In genomic region chr5:56253924-56254323, GRCh38 we compare ENCODE assay signal across 20 cellular contexts. TPM values are rescaled to one million over a fixed set of nuclear protein-coding genes. Genes with fewer than 3 reads are reported as not detected.
DNase-seq lines count a peak whose midpoint lies in the region; ATAC-seq, FAIRE-seq and TF ChIP-seq lines count a peak whose summit lies in the region.
"Had no signal": no experiment of that assay in that cellular context is flagged by ENCODE, and none has a peak within 500 bp of the region (broad histone marks: within the 10 kb centered on the region; RNA-seq: fewer than 3 reads in every experiment).

No MANE protein-coding gene starts in this region.

- H2AFZ ChIP-seq in HepG2 (ENCODE audit: low read length) = no peak overlapping the region

- no peak for TF ChIP-seq EP300 in HepG2 (IDR thresholded peaks at IDR 0.05; ENCODE audit: low read depth in 2 of 2, low read length in 2 of 2)
- no peak for TF ChIP-seq EP300 in HepG2 (CRISPR knock-in tag; IDR thresholded peaks at IDR 0.05; ENCODE audit: borderline replicate concordance)

- BruUV-seq in HepG2 (replicated peaks; lab: Mats Ljungman, UMichigan) (no TSS peak), MCF 10A (replicated peaks; lab: Mats Ljungman, UMichigan) (no TSS peak)

- H3K4me3 Mint-ChIP-seq in mesothelial cell of epicardium (no peak overlapping the region), MCF 10A (ENCODE audit: unreplicated experiment) (no peak overlapping the region)
- H3K4me3 Mint-ChIP-seq: B cell; CD4-positive, CD25-positive, alpha-beta regulatory T cell; CD8-positive, alpha-beta T cell had no signal

- TF ChIP-seq RAD21 in HepG2 (CRISPR knock-in tag; IDR thresholded peaks at IDR 0.05) = no peak

- in situ Hi-C loops in HepG2 (cut with HindIII; ENCODE audit: extremely low pct_ligation_motif_present, low pct_unique_long_range_greater_than_20kb) = loop anchor here (25.0 kb wide), 1 partner anchor 833 kb away; no protein-coding TSS in a partner anchor

- intact Hi-C loops in HepG2 (cut with micrococcal nuclease; ENCODE audit: unreplicated experiment) = no loop called here
- intact Hi-C loops in right lobe of liver (cut with DNase I) = no loop called here
- intact Hi-C loops in thyroid gland (cut with DNase I) = no loop called here
- intact Hi-C loops in MCF 10A (cut with micrococcal nuclease) = no loop called here

- DNase-seq in HepG2 (ENCODE audit: low spot score) (no peak), right lobe of liver (no peak), mesothelial cell of epicardium (ENCODE audit: low spot score in 2 of 2, unreplicated experiment in 2 of 2) (no peak), thyroid gland (peak; percentile 27 to 31), NK-92 (lab: John Stamatoyannopoulos, UW; ENCODE audit: unreplicated experiment) (no peak), MCF 10A (ENCODE audit: unreplicated experiment) (no peak)
- DNase-seq: Caco-2; CD4-positive, CD25-positive, alpha-beta regulatory T cell; CD8-positive, alpha-beta T cell; DMS153; DND-41; GOT3; H7; HCEC 1CT had no signal

- H3K4me1 ChIP-seq in HepG2 (ENCODE audit: insufficient read depth, low read length) (peaks cover 4% of the 10 kb centered on the region; the same call in 1 of the 2 replicates), right lobe of liver (no peaks in the 10 kb centered on the region), thyroid gland (peaks cover 3 to 18% of the 10 kb centered on the region in 2 donors)

- peak overlapping the region; percentile 56 for H3K27ac Mint-ChIP-seq in mesothelial cell of epicardium
- no peak overlapping the region for H3K27ac Mint-ChIP-seq in MCF 10A (ENCODE audit: low read depth, unreplicated experiment)
- H3K27ac Mint-ChIP-seq: B cell; CD4-positive, CD25-positive, alpha-beta regulatory T cell; CD8-positive, alpha-beta T cell had no signal

- H4K20me1 ChIP-seq in HepG2 (ENCODE audit: insufficient read depth, low read length) = no peaks in the 10 kb centered on the region
- H4K20me1 ChIP-seq: BLaER1 had no signal

- H3K36me3 Mint-ChIP-seq in mesothelial cell of epicardium (peaks cover 8% of the 10 kb centered on the region), MCF 10A (ENCODE audit: insufficient read depth, unreplicated experiment) (no peaks in the 10 kb centered on the region)
- H3K36me3 Mint-ChIP-seq: CD4-positive, CD25-positive, alpha-beta regulatory T cell; CD8-positive, alpha-beta T cell had no signal

- H3K9me3 ChIP-seq in HepG2 (ENCODE audit: low read length) (0 out of 2 replicates have a peak, but pooled peaks cover 2% of the 10 kb centered on the region), right lobe of liver (no peaks in the 10 kb centered on the region), thyroid gland (no peaks in the 10 kb centered on the region)
- H3K9me3 ChIP-seq: Caco-2 had no signal

- peak overlapping the region; percentile 7; the same call in 1 of the 2 replicates for H3K4me2 ChIP-seq in HepG2 (ENCODE audit: low read depth, low read length)
- H3K4me2 ChIP-seq: BLaER1 had no signal

- H3K27me3 ChIP-seq in HepG2 (ENCODE audit: control insufficient read depth in 1 of 2, insufficient read depth in 2 of 2, low read length in 2 of 2) (0 out of 5 replicates have a peak, but pooled peaks cover 0 to 3% of the 10 kb centered on the region in 2 experiments), right lobe of liver (no peaks in the 10 kb centered on the region), thyroid gland (no peaks in the 10 kb centered on the region)
- H3K27me3 ChIP-seq: BLaER1 had no signal

- no peak overlapping the region for H3K4me3 ChIP-seq in HepG2 (replicated peaks in 1 of 3; ENCODE audit: insufficient read depth in 1 of 3, low read depth in 2 of 3, low read length in 3 of 3)
- H3K4me3 ChIP-seq in right lobe of liver = no peak overlapping the region
- no peak overlapping the region for H3K4me3 ChIP-seq in thyroid gland (replicated peaks in 1 of 3)
- H3K4me3 ChIP-seq: BLaER1 had no signal

- peaks cover 14% of the 10 kb centered on the region for H3K9me3 Mint-ChIP-seq in mesothelial cell of epicardium
- no peaks in the 10 kb centered on the region for H3K9me3 Mint-ChIP-seq in MCF 10A (ENCODE audit: unreplicated experiment)

- no peak overlapping the region for H3K27ac ChIP-seq in HepG2 (ENCODE audit: extremely low read length, insufficient read depth, low read length)
- H3K27ac ChIP-seq in right lobe of liver = no peak overlapping the region
- H3K27ac ChIP-seq in thyroid gland = peak overlapping the region in 1 of 3 donors; percentile 43
- H3K27ac ChIP-seq: 22Rv1, BLaER1, C4-2B had no signal

- H3K9ac ChIP-seq in HepG2 (ENCODE audit: insufficient read depth, low read depth, low read length) = no peak overlapping the region
- H3K9ac ChIP-seq: BLaER1 had no signal

- no peaks in the 10 kb centered on the region for H3K36me3 ChIP-seq in HepG2 (replicated peaks in 1 of 2; ENCODE audit: control insufficient read depth in 1 of 2, insufficient read depth in 2 of 2, low read length in 2 of 2)
- no peaks in the 10 kb centered on the region for H3K36me3 ChIP-seq in right lobe of liver
- H3K36me3 ChIP-seq in thyroid gland = no peaks in the 10 kb centered on the region
- H3K36me3 ChIP-seq: BLaER1 had no signal

- no peak for FAIRE-seq in HepG2 (lab: Jason Lieb, UNC)
- FAIRE-seq: GM12892 had no signal

- no peak for TF ChIP-seq CTCF in HepG2 (CRISPR knock-in tag; IDR thresholded peaks at IDR 0.05)
- TF ChIP-seq CTCF in right lobe of liver (IDR thresholded peaks at IDR 0.05) = no peak
- TF ChIP-seq CTCF in mesothelial cell of epicardium (IDR thresholded peaks at IDR 0.05; ENCODE audit: unreplicated experiment) = no peak
- no peak for TF ChIP-seq CTCF in thyroid gland (IDR thresholded peaks at IDR 0.05)
- no peak for TF ChIP-seq CTCF in MCF 10A (IDR thresholded peaks at IDR 0.05; ENCODE audit: unreplicated experiment)

- POLR2A ChIA-PET in HepG2 (lab: Yijun Ruan, JAX) (no interaction called here), MCF 10A (lab: Yijun Ruan, JAX) (no interaction called here)

- ATAC-seq in HepG2 = peak; percentile 51; the same call in 2 of the 3 replicates
- no peak for ATAC-seq in right lobe of liver
- ATAC-seq: CD8-positive, alpha-beta T cell had no signal

- H3K4me1 Mint-ChIP-seq in mesothelial cell of epicardium = peaks cover 23% of the 10 kb centered on the region
- no peaks in the 10 kb centered on the region for H3K4me1 Mint-ChIP-seq in MCF 10A (ENCODE audit: insufficient read depth, unreplicated experiment)

- WGBS in HepG2 (ENCODE audit: low lambda C conversion rate) = 11% methylated on average over 6 of the region's 6 CpGs
- 40% methylated on average over 1 of the region's 6 CpGs for WGBS in right lobe of liver (ENCODE audit: insufficient coverage, low coverage, low lambda C conversion rate, missing lambda C conversion rate)
- 35 to 39% methylated on average over 6 of the region's 6 CpGs for WGBS in thyroid gland, 2 donors

- CTCF ChIA-PET in HepG2 (lab: Yijun Ruan, JAX; ENCODE audit: low intra/inter-chr PET ratio, low total read pairs) (no interaction called here), MCF 10A (lab: Yijun Ruan, JAX) (interaction anchor here (0.5 to 2.7 kb wide), 2 partner anchors 10 to 26 kb away, joined by 3 to 13 read pairs; no protein-coding TSS in a partner anchor)

- H3K79me2 ChIP-seq in HepG2 (ENCODE audit: insufficient read depth, low read length) = no peaks in the 10 kb centered on the region

- no peaks in the 10 kb centered on the region for H3K27me3 Mint-ChIP-seq in mesothelial cell of epicardium (ENCODE audit: low read depth)
- peaks cover 14% of the 10 kb centered on the region for H3K27me3 Mint-ChIP-seq in MCF 10A (ENCODE audit: insufficient read depth, unreplicated experiment)

- TF ChIP-seq POLR2A in HepG2 (IDR thresholded peaks at IDR 0.05; ENCODE audit: insufficient read depth in 1 of 2, low read depth in 2 of 2, low read length in 2 of 2) = no peak
- no peak for TF ChIP-seq POLR2A in right lobe of liver (IDR thresholded peaks at IDR 0.05)
- no peak for TF ChIP-seq POLR2A in thyroid gland (IDR thresholded peaks at IDR 0.05)

TF ChIP-seq in HepG2, 621 proteins besides CTCF, POLR2A, EP300 and RAD21 (continues in another document):
- TF ChIP-seq ZNF589 (CRISPR knock-in tag; conservative IDR thresholded peaks at IDR 0.05) (no peak), ATF7 (IDR thresholded peaks at IDR 0.05) (peak; percentile 35; the same call in 1 of the 2 replicates), ATF7 (CRISPR knock-in tag; IDR thresholded peaks at IDR 0.05) (no peak), ZNF652 (CRISPR knock-in tag; IDR thresholded peaks at IDR 0.05; ENCODE audit: borderline replicate concordance, low read depth) (no peak), ZNF616 (CRISPR knock-in tag; IDR thresholded peaks at IDR 0.05; ENCODE audit: low read depth) (no peak), SNRNP70 (IDR thresholded peaks at IDR 0.05; ENCODE audit: low read depth, low read length) (no peak), NR2F2 (IDR thresholded peaks at IDR 0.05; ENCODE audit: borderline replicate concordance, low read depth) (no peak)

RNA-seq across cellular contexts. Expression of gene ANKRD55, which starts 20.8 kb away (rescaled TPM):
- 0.11 and 0.31 TPM in 2 replicates for total RNA-seq in HepG2 (2016; rRNA removed; fragmentation: Illumina TruSeq; extraction: Trizol)
- not detected in 2 replicates for total RNA-seq in HepG2 (2016; cell fraction: cytosol; rRNA removed; fragmentation: Illumina TruSeq; extraction: Trizol; ENCODE audit: low read depth)
- total RNA-seq in HepG2 (2016; cell fraction: insoluble cytoplasmic fraction; rRNA removed; fragmentation: Illumina TruSeq; extraction: Trizol) = 0.17 TPM in 1 of 2 replicates, not detected in the other
- total RNA-seq in HepG2 (2016; cell fraction: membrane; rRNA removed; fragmentation: Illumina TruSeq; extraction: Trizol) = 0.24 and 0.31 TPM in 2 replicates
- total RNA-seq in HepG2 (2016; cell fraction: nucleus; rRNA removed; fragmentation: Illumina TruSeq; extraction: Trizol) = 0.25 TPM in 1 of 2 replicates, not detected in the other
- polyA plus RNA-seq in HepG2 (2011; rRNA removed) = 0.10 and 0.28 TPM in 2 replicates
- 0.12 and 0.13 TPM in 2 replicates for polyA plus RNA-seq in HepG2 (2011; cell fraction: cytosol; rRNA removed)
- polyA plus RNA-seq in HepG2 (2011; cell fraction: nucleus; rRNA removed) = 0.09 and 0.18 TPM in 2 replicates
- polyA plus RNA-seq in HepG2 (2012) = 0.12 TPM in 1 of 2 replicates, not detected in the other
- 0.15 and 0.29 TPM in 2 replicates for polyA plus RNA-seq in HepG2 (2016; cell fraction: cytosol; fragmentation: Illumina TruSeq; extraction: Trizol; ENCODE audit: low read depth)
- polyA plus RNA-seq in HepG2 (2016; cell fraction: insoluble cytoplasmic fraction; fragmentation: Illumina TruSeq; extraction: Trizol; ENCODE audit: low read depth) = 0.40 and 0.46 TPM in 2 replicates
- 0.19 and 0.24 TPM in 2 replicates for polyA plus RNA-seq in HepG2 (2016; cell fraction: membrane; fragmentation: Illumina TruSeq; extraction: Trizol; ENCODE audit: low read depth)
- 0.31 TPM in 1 of 2 replicates, not detected in the other for polyA plus RNA-seq in HepG2 (2016; cell fraction: nucleus; fragmentation: Illumina TruSeq; extraction: Trizol; ENCODE audit: insufficient read depth, low read depth)
- polyA minus RNA-seq in HepG2 (2011; rRNA and poly(A)+ RNA removed; ENCODE audit: low replicate concordance) = 0.21 TPM in 1 of 2 replicates, not detected in the other
- not detected in 2 replicates for polyA minus RNA-seq in HepG2 (2011; cell fraction: cytosol; rRNA and poly(A)+ RNA removed)
- not detected in 2 replicates for polyA minus RNA-seq in HepG2 (2011; cell fraction: nucleus; rRNA and poly(A)+ RNA removed)
- total RNA-seq in right lobe of liver = 1 to 10 TPM in 4 of 6 experiments, under 1 TPM in 2; 0.68 to 2.2 (median 1.2) TPM
- total RNA-seq in mesothelial cell of epicardium = 0.18 TPM in 1 of 3 replicates, not detected in the others
- under 1 TPM in 2 of 4 donors, not detected in 2; 0.22 to 0.94 TPM for total RNA-seq in thyroid gland
- not detected in 2 replicates for total RNA-seq in MCF 10A (2022)
- total RNA-seq: B cell; CD8-positive, alpha-beta T cell; H7 had no signal
- polyA plus RNA-seq: AG04450 had no signal

Comparison
In these comparisons a context has a peak if more than half of its experiments do, and no peak if none do; other contexts are left out.
1. DNase-seq: peak in thyroid gland (2 of 2); none in HepG2 (single experiment), right lobe of liver (0 of 3), mesothelial cell of epicardium (0 of 2), NK-92 (single experiment) and MCF 10A (single experiment).